8 cellular contexts compared by ENCODE assay signal in genomic region chr10:70816220-70816894, GRCh38. TPM values are rescaled to one million over a fixed set of nuclear protein-coding genes. Genes with fewer than 3 reads are reported as not detected.
DNase-seq lines count a peak whose midpoint lies in the region; ATAC-seq and TF ChIP-seq lines count a peak whose summit lies in the region.

No MANE protein-coding gene starts in this region.

- peak; percentile 33 for ATAC-seq in GM18505 (IDR thresholded peaks at IDR 0.05; ENCODE audit: unreplicated experiment)
- peak; percentile 26 for ATAC-seq in HG03064 (IDR thresholded peaks at IDR 0.05; ENCODE audit: low read depth, unreplicated experiment)
- ATAC-seq in lung (ENCODE audit: insufficient read depth, low FRiP score): peak; percentile 72

- TF ChIP-seq POLR2A in GM18505 (IDR thresholded peaks at IDR 0.05; ENCODE audit: borderline replicate concordance, extremely low read depth, insufficient read depth, insufficient read length): no peak

- 1 to 2% methylated on average over 34 to 43 of the region's 43 CpGs for WGBS in lung, 2 donors

- peak overlapping the region; percentile 59 for H3K27ac ChIP-seq in effector memory CD4-positive, alpha-beta T cell (ENCODE audit: insufficient read depth, low read length, poor library complexity, severe bottlenecking)
- peak overlapping the region; percentile 89 to 95 for H3K27ac ChIP-seq in lung (ENCODE audit: low read depth in 1 of 2, low read length in 1 of 2)

- in situ Hi-C loops in ACHN (cut with HindIII; ENCODE audit: low pct_ligation_motif_present, low pct_unique_long_range_greater_than_20kb, low sequenced_read_pairs): no loop called here

- peak; percentile 91 for DNase-seq in ACHN
- peak; percentile 1 for DNase-seq in NCI-H524 treated with DMSO at 0.1 percent for 48 hours (lab: John Stamatoyannopoulos, UW)
- DNase-seq in activated CD8-positive, alpha-beta memory T cell treated with anti-CD3 and anti-CD28 coated beads for 24 hours: peak; percentile 76
- peak; percentile 5 to 26 (median 20) for DNase-seq in effector memory CD4-positive, alpha-beta T cell
- DNase-seq in lung (ENCODE audit: low spot score): peak; percentile 75
- DNase-seq in stimulated activated CD8-positive, alpha-beta memory T cell treated with anti-CD3 and anti-CD28 coated beads, Interleukin-12 subunit alpha, Interleukin-12 subunit beta, amount 100 ng/mL, for 24 hours (ENCODE audit: extremely low read depth): peak; percentile 3

- peaks cover 4% of the 10 kb centered on the region for H3K36me3 ChIP-seq in effector memory CD4-positive, alpha-beta T cell (ENCODE audit: control insufficient read depth, insufficient read depth, low read length)
- peaks cover 3 to 4% of the 10 kb centered on the region in 2 donors for H3K36me3 ChIP-seq in lung (ENCODE audit: control insufficient read depth in 2 of 2, insufficient read depth in 2 of 2, low read length in 2 of 2)

- H3K9me3 ChIP-seq in effector memory CD4-positive, alpha-beta T cell (ENCODE audit: control insufficient read depth, low read length): no peaks in the 10 kb centered on the region
- H3K9me3 ChIP-seq in lung (ENCODE audit: control insufficient read depth in 2 of 2, insufficient read depth in 1 of 2, low read length in 1 of 2): no peaks in the 10 kb centered on the region

- H3K4me1 ChIP-seq in effector memory CD4-positive, alpha-beta T cell (ENCODE audit: control insufficient read depth, insufficient read depth, low read length, poor library complexity, severe bottlenecking): peaks cover 9% of the 10 kb centered on the region
- peaks cover 0 to 6% of the 10 kb centered on the region in 2 donors for H3K4me1 ChIP-seq in lung (ENCODE audit: control insufficient read depth in 2 of 2, insufficient read depth in 2 of 2, low read length in 2 of 2)

- no peak for TF ChIP-seq CTCF in lung (IDR thresholded peaks at IDR 0.05; ENCODE audit: control extremely low read depth, extremely low read depth)

- H3K27me3 ChIP-seq in effector memory CD4-positive, alpha-beta T cell (replicated peaks; ENCODE audit: control insufficient read depth, insufficient read depth, low read length, poor library complexity, severe bottlenecking): no peaks in the 10 kb centered on the region
- no peaks in the 10 kb centered on the region for H3K27me3 ChIP-seq in lung (ENCODE audit: control insufficient read depth, insufficient read depth)

- H3K4me3 ChIP-seq in effector memory CD4-positive, alpha-beta T cell (ENCODE audit: insufficient read depth, low read depth, low read length, poor library complexity, severe bottlenecking): peak overlapping the region; percentile 69
- H3K4me3 ChIP-seq in lung: peak overlapping the region; percentile 87

RNA-seq across cellular contexts. Expression of gene SGPL1, which starts 0.6 kb away (rescaled TPM):
- 10 to 100 TPM; 45.7 to 57.4 TPM for total RNA-seq in lung
- polyA plus RNA-seq in lung: 10 to 100 TPM in 1 of 2 donors, 1 to 10 TPM in 1; 8.3 to 15.9 TPM

RNA-seq across cellular contexts. Expression of gene TBATA, which starts 31.2 kb away (rescaled TPM):
- total RNA-seq in lung: not detected
- polyA plus RNA-seq in lung: not detected

Comparison
In these comparisons a context has a peak if more than half of its experiments do, and no peak if none do; other contexts are left out.
1. Peak in every context shown above with its lines: DNase-seq, ATAC-seq, H3K4me3 ChIP-seq and H3K27ac ChIP-seq.
2. DNase-seq: peak in every context shown above with its lines; median percentile 91 in ACHN; 76 in activated CD8-positive, alpha-beta memory T cell treated with anti-CD3 and anti-CD28 coated beads for 24 hours; 75 in lung; 20 in effector memory CD4-positive, alpha-beta T cell; 3 in stimulated activated CD8-positive, alpha-beta memory T cell treated with anti-CD3 and anti-CD28 coated beads, Interleukin-12 subunit alpha, Interleukin-12 subunit beta, amount 100 ng/mL, for 24 hours; 1 in NCI-H524 treated with DMSO at 0.1 percent for 48 hours.